ENCODE assay signal across 8 cellular contexts in genomic region chr18:3012920-3013810, GRCh38. TPM values are rescaled to one million over a fixed set of nuclear protein-coding genes. Genes with fewer than 3 reads are reported as not detected.
DNase-seq lines count a peak whose midpoint lies in the region; ATAC-seq, FAIRE-seq and TF ChIP-seq lines count a peak whose summit lies in the region.

Gene LPIN2 (minus strand): TSS chr18:3013144. CDS start chr18:2960840, 52,304 bp downstream.

- no peaks in the 10 kb centered on the region for H3F3A ChIP-seq in OCI-LY1 (ENCODE audit: insufficient read depth, low read length)

- FAIRE-seq in D721Med (lab: Jason Lieb, UNC) (no peak), endometrium (lab: Jason Lieb, UNC) (peak; percentile 72)

- H2AFZ ChIP-seq in OCI-LY1 (ENCODE audit: low read length) = no peak within 1 kb of the TSS

- H3K9me3 ChIP-seq in OCI-LY1 (ENCODE audit: low read length) (no peaks in the 10 kb centered on the region), mesodermal cell (ENCODE audit: control insufficient read depth, low read length) (no peaks in the 10 kb centered on the region)

- H4K20me1 ChIP-seq in OCI-LY1 (ENCODE audit: insufficient read depth, low read length) = no peaks in the 10 kb centered on the region

- ATAC-seq in GM21526 (IDR thresholded peaks at IDR 0.05; ENCODE audit: low FRiP score, unreplicated experiment) = peak; percentile 82

- peak within 1 kb of the TSS; percentile 76 for H3K9ac ChIP-seq in OCI-LY1 (ENCODE audit: low read length)

- H3K4me2 ChIP-seq in OCI-LY1 (ENCODE audit: low read length) = peak within 1 kb of the TSS; percentile 89

- H3K27ac ChIP-seq in OCI-LY1 (ENCODE audit: low read depth, low read length, poor library complexity, severe bottlenecking) (no peak within 1 kb of the TSS), mesodermal cell (ENCODE audit: low read depth, low read length, severe bottlenecking) (peak within 1 kb of the TSS; percentile 91)

- no peaks in the 10 kb centered on the region for H3K9me2 ChIP-seq in OCI-LY1 (ENCODE audit: low read depth, low read length)

- H3K36me3 ChIP-seq in OCI-LY1 (ENCODE audit: insufficient read depth, low read length) (no peaks in the 10 kb centered on the region; the same call in 1 of the 2 replicates), mesodermal cell (ENCODE audit: control insufficient read depth, insufficient read depth, low read length) (peaks cover 36% of the 10 kb centered on the region)

- H3K79me2 ChIP-seq in OCI-LY1 (ENCODE audit: insufficient read depth, low read length) = no peaks in the 10 kb centered on the region

- H3K4me1 ChIP-seq in OCI-LY1 (ENCODE audit: insufficient read depth, low read length, severe bottlenecking) = peaks cover 43% of the 10 kb centered on the region
- peaks cover 42% of the 10 kb centered on the region for H3K4me1 ChIP-seq in mesodermal cell (ENCODE audit: control insufficient read depth, insufficient read depth, low read length, poor library complexity, severe bottlenecking)

- peak; percentile 92 for DNase-seq in D721Med (ENCODE audit: insufficient read length, low spot score)
- DNase-seq in HuH-7 (ENCODE audit: low spot score) = peak; percentile 96
- DNase-seq in activated CD8-positive, alpha-beta memory T cell treated with anti-CD3 and anti-CD28 coated beads, Interleukin-2, amount 50 U/mL, for 4 hours = peak; percentile 94
- DNase-seq in stimulated activated CD8-positive, alpha-beta memory T cell treated with anti-CD3 and anti-CD28 coated beads, Interleukin-15, amount 100 ng/mL, for 24 hours (ENCODE audit: low read depth) = peak; percentile 80

- 2 to 7% methylated on average over 48 to 75 of the region's 93 CpGs for WGBS in mesodermal cell (ENCODE audit: insufficient coverage in 2 of 2), 2 experiments

- TF ChIP-seq CTCF in D721Med (IDR thresholded peaks at IDR 0.05; ENCODE audit: insufficient read depth, missing control alignments) = no peak
- TF ChIP-seq CTCF in OCI-LY1 (IDR thresholded peaks at IDR 0.05; ENCODE audit: low read length) = no peak

- H3K27me3 ChIP-seq in OCI-LY1 (ENCODE audit: insufficient read depth, low read length) = no peaks in the 10 kb centered on the region

- H3K4me3 ChIP-seq in OCI-LY1 (ENCODE audit: low read depth, low read length, poor library complexity, severe bottlenecking) (peak within 1 kb of the TSS; percentile 77), mesodermal cell (ENCODE audit: extremely low read depth, insufficient read depth, low read length, poor library complexity, severe bottlenecking) (peak within 1 kb of the TSS; percentile 77)

RNA-seq across cellular contexts. Expression of gene LPIN2, which starts in this region (rescaled TPM):
- polyA plus RNA-seq in mesodermal cell (2013, experiment 1 of 2) = 36.7 TPM
- polyA plus RNA-seq in mesodermal cell (2013, experiment 2 of 2) = 35.7 TPM
